12 cellular contexts compared by ENCODE assay signal in the genomic region with DNA sequence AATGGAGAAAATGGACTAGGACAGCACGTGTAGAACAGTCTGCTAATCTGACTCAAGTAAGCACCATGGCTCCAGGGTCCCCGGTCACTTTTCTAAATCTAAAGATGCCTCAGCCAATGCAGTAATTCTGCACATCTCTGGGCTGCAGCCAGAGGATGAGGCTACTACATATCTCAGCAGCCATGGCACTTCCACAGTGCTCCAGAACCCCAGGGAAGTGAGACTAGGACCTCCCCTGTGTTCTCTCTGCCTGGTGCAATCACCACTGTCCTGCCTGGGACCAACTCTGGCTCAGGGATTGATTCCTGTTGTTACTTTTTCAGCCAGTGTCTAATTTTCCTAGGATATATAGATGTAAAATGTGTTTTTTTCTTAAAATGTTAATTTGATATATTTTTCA.
"Had no signal": no experiment of that assay in that cellular context is flagged by ENCODE, and none has a peak within 500 bp of the region (broad histone marks: within the 10 kb centered on the region; RNA-seq: fewer than 3 reads in every experiment).

No MANE protein-coding gene starts in this region.

- H3K9ac ChIP-seq: neural progenitor cell had no signal

- H3K4me2 ChIP-seq: neural progenitor cell had no signal

- H3K36me3 ChIP-seq: gastroesophageal sphincter, heart right ventricle, neural progenitor cell, ovary, sigmoid colon, thoracic aorta, upper lobe of right lung had no signal

- ATAC-seq: gastroesophageal sphincter had no signal

- H3K4me1 ChIP-seq: gastroesophageal sphincter, neural progenitor cell, sigmoid colon, upper lobe of right lung had no signal

- H3K27me3 ChIP-seq: ovary, upper lobe of right lung had no signal

- H3K27me3 Mint-ChIP-seq: activated T-helper 17 cell treated with anti-CD3 and anti-CD28 coated beads, Interleukin-2, amount 50 U/mL, for 72 hours had no signal

- H3K9me3 ChIP-seq: gastroesophageal sphincter, heart right ventricle, ovary, sigmoid colon, thoracic aorta, upper lobe of right lung had no signal

- H3K4me3 Mint-ChIP-seq: activated T-helper 17 cell treated with anti-CD3 and anti-CD28 coated beads, Interleukin-2, amount 50 U/mL, for 72 hours; neural progenitor cell had no signal

- H3K27ac Mint-ChIP-seq: activated T-helper 17 cell treated with anti-CD3 and anti-CD28 coated beads, Interleukin-2, amount 50 U/mL, for 72 hours; neural progenitor cell had no signal

- H3K4me3 ChIP-seq: gastroesophageal sphincter, heart right ventricle, lung, neural progenitor cell, ovary, sigmoid colon, thoracic aorta, upper lobe of right lung had no signal

- H3K9me3 Mint-ChIP-seq: activated T-helper 17 cell treated with anti-CD3 and anti-CD28 coated beads, Interleukin-2, amount 50 U/mL, for 72 hours; neural progenitor cell had no signal

- H3K27ac ChIP-seq: gastroesophageal sphincter, heart right ventricle, neural progenitor cell, ovary, sigmoid colon, thoracic aorta, upper lobe of right lung had no signal

- H2AFZ ChIP-seq: neural progenitor cell had no signal

- H3K36me3 Mint-ChIP-seq: neural progenitor cell had no signal

- DNase-seq: activated CD4-positive, CD25-positive, alpha-beta regulatory T cell treated with anti-CD3 and anti-CD28 coated beads, Interleukin-2, amount 50 U/mL, for 72 hours; anterior cingulate cortex; heart right ventricle; ovary; sigmoid colon; T1000; upper lobe of right lung had no signal
